ENCODE assay signal across 8 cellular contexts in genomic region chr1:226649780-226650179, GRCh38.
DNase-seq lines count a peak whose midpoint lies in the region; ATAC-seq and TF ChIP-seq lines count a peak whose summit lies in the region.

No MANE protein-coding gene starts in this region.

- DNase-seq in AG08395 (ENCODE audit: low spot score) (peak; percentile 31), EH (ENCODE audit: low read depth) (peak; percentile 53), RPMI7951 (ENCODE audit: low read depth) (peak; percentile 42), fibroblast of gingiva (ENCODE audit: low read depth) (peak; percentile 40), suprapubic skin (ENCODE audit: low spot score in 2 of 2) (no peak)

- 63% methylated on average over 7 of the region's 7 CpGs for WGBS in suprapubic skin

- H3K27ac ChIP-seq in suprapubic skin, result no peak overlapping the region

- peaks cover 39% of the 10 kb centered on the region for H3K4me1 ChIP-seq in suprapubic skin

- no peaks in the 10 kb centered on the region for H3K27me3 ChIP-seq in suprapubic skin

- peaks cover 38% of the 10 kb centered on the region for H3K36me3 ChIP-seq in suprapubic skin

- TF ChIP-seq POLR2A in suprapubic skin (IDR thresholded peaks at IDR 0.05), result no peak

- no peaks in the 10 kb centered on the region for H3K9me3 ChIP-seq in suprapubic skin

- peak in 1 of 2 donors; percentile 1 for TF ChIP-seq CTCF in suprapubic skin (IDR thresholded peaks at IDR 0.05)

- no peak for TF ChIP-seq EP300 in suprapubic skin (IDR thresholded peaks at IDR 0.05)

- ATAC-seq in GM21360 (IDR thresholded peaks at IDR 0.05; ENCODE audit: unreplicated experiment) (no peak), HG03135 (IDR thresholded peaks at IDR 0.05; ENCODE audit: unreplicated experiment) (no peak), GM19023 (IDR thresholded peaks at IDR 0.05; ENCODE audit: unreplicated experiment) (no peak)

- no peak overlapping the region for H3K4me3 ChIP-seq in suprapubic skin

Comparison
In these comparisons a context has a peak if more than half of its experiments do, and no peak if none do; other contexts are left out.
1. DNase-seq: peak in AG08395 (single experiment), EH (single experiment), RPMI7951 (single experiment) and fibroblast of gingiva (single experiment); none in suprapubic skin (0 of 2).